9 cellular contexts compared by ENCODE assay signal in the genomic region with DNA sequence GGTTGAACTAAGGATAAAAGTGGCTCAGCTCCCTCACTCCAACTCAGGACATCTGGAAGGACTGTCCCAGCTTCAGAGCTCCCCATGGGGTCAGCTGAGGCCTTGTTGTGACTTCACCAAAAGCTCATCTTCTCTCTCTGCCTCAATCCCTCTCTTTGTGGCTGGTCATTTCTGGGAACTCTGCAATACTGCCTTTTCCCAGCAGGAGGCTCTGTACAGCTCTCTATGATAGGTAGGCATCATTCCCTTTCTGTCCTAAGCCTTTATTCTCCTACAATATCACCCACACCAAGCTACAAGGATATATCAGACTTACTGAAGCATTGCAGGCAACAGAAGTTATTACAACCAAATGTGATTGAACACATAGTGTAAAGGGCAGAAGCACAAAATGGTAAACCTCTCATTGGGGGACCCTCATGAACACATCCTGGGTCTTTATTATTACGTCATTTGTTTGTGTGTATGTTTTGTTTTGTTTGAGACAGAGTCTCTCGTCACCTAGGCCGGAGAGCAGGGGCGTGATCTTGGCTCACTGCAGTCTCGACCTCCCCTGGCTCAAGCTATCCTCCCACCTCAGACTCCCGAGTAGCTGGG. TPM values are rescaled to one million over a fixed set of nuclear protein-coding genes. Genes with fewer than 3 reads are reported as not detected.
DNase-seq lines count a peak whose midpoint lies in the region; ATAC-seq and TF ChIP-seq lines count a peak whose summit lies in the region.
"Had no signal": no experiment of that assay in that cellular context is flagged by ENCODE, and none has a peak within 500 bp of the region (broad histone marks: within the 10 kb centered on the region; RNA-seq: fewer than 3 reads in every experiment).

No MANE protein-coding gene starts in this region.

- H3K36me3 ChIP-seq in heart left ventricle (no peaks in the 10 kb centered on the region), Panc1 (ENCODE audit: control insufficient read depth, insufficient read depth, low read length) (no peaks in the 10 kb centered on the region), ovary (no peaks in the 10 kb centered on the region)

- CTCF ChIA-PET in Panc1 (lab: Charles Lee): interaction anchor here (1.2 kb wide), 1 partner anchor 294 kb away, joined by 4 read pairs; no protein-coding TSS in a partner anchor

- H3K9me3 ChIP-seq in heart left ventricle: no peaks in the 10 kb centered on the region
- H3K9me3 ChIP-seq in Panc1 (ENCODE audit: control insufficient read depth, insufficient read depth, low read depth, low read length): no peaks in the 10 kb centered on the region
- H3K9me3 ChIP-seq in ovary: no peaks in the 10 kb centered on the region

- H3K27me3 ChIP-seq in heart left ventricle: no peaks in the 10 kb centered on the region
- H3K27me3 ChIP-seq in Panc1 (ENCODE audit: control insufficient read depth, insufficient read depth, low read length): peaks cover 4% of the 10 kb centered on the region; the same call in 1 of the 2 replicates
- no peaks in the 10 kb centered on the region for H3K27me3 ChIP-seq in ovary

- peak in 2 of 5 donors; percentile 14 to 18 for DNase-seq in heart left ventricle
- no peak for DNase-seq in cardiac septum (ENCODE audit: low spot score)
- DNase-seq in Panc1 (ENCODE audit: low read depth, low spot score): peak; percentile 7
- peak; percentile 64 for DNase-seq in glutamatergic neuron
- DNase-seq in GM19240 (ENCODE audit: insufficient read length, low spot score): no peak
- DNase-seq in ovary: no peak
- no peak for DNase-seq in hypothalamus (lab: John Stamatoyannopoulos, UW)

- ATAC-seq in heart left ventricle: peak in 2 of 4 donors; percentile 36 to 56
- peak; percentile 57 for ATAC-seq in HG02610 (IDR thresholded peaks at IDR 0.05; ENCODE audit: unreplicated experiment)
- ATAC-seq in Panc1: peak; percentile 80; the same call in 1 of the 2 replicates

- H3K27ac ChIP-seq in heart left ventricle (no peak overlapping the region), Panc1 (ENCODE audit: low read length) (no peak overlapping the region), ovary (no peak overlapping the region)

- no peak overlapping the region for H3K27ac Mint-ChIP-seq in glutamatergic neuron (ENCODE audit: unreplicated experiment)

- TF ChIP-seq POLR2A in heart left ventricle (IDR thresholded peaks at IDR 0.05): no peak
- no peak for TF ChIP-seq POLR2A in ovary (IDR thresholded peaks at IDR 0.05)

- H3K36me3 Mint-ChIP-seq in glutamatergic neuron (ENCODE audit: unreplicated experiment): no peaks in the 10 kb centered on the region

- WGBS in heart left ventricle, 4 donors: 89 to 96% (median 92%) methylated on average over 6 of the region's 6 CpGs
- 84 to 88% (median 88%) methylated on average over 6 of the region's 6 CpGs for WGBS in ovary, 3 donors

- no peaks in the 10 kb centered on the region for H3K9me3 Mint-ChIP-seq in glutamatergic neuron (ENCODE audit: unreplicated experiment)
- H3K9me3 Mint-ChIP-seq: central memory CD8-positive, alpha-beta T cell had no signal

- no TSS peak for BruUV-seq in Panc1 (replicated peaks; lab: Mats Ljungman, UMichigan)

- intact Hi-C loops in heart left ventricle (cut with DNase I): loop anchor here in 6 of 10 donors (5.0 to 10.0 kb wide), 4 partner anchors 228 to 280 kb away; no protein-coding TSS in a partner anchor
- intact Hi-C loops in cardiac septum (cut with DNase I): no loop called here
- intact Hi-C loops in Panc1 (cut with micrococcal nuclease; ENCODE audit: unreplicated experiment): no loop called here
- intact Hi-C loops in ovary (cut with DNase I): no loop called here

- H3K4me1 Mint-ChIP-seq in glutamatergic neuron (ENCODE audit: low read depth, unreplicated experiment): no peaks in the 10 kb centered on the region
- H3K4me1 Mint-ChIP-seq: central memory CD8-positive, alpha-beta T cell had no signal

- H3K4me3 ChIP-seq in heart left ventricle (no peak overlapping the region), Panc1 (ENCODE audit: low read depth in 2 of 2, low read length in 2 of 2) (no peak overlapping the region), ovary (no peak overlapping the region)

- H3K27me3 Mint-ChIP-seq in glutamatergic neuron (ENCODE audit: unreplicated experiment): no peaks in the 10 kb centered on the region
- H3K27me3 Mint-ChIP-seq: central memory CD8-positive, alpha-beta T cell had no signal

- POLR2A ChIA-PET in Panc1 (lab: Charles Lee): interaction anchor here (0.6 kb wide), 1 partner anchor 204 kb away, joined by 4 read pairs; no protein-coding TSS in a partner anchor

- no peak overlapping the region for H3K4me3 Mint-ChIP-seq in glutamatergic neuron (ENCODE audit: unreplicated experiment)
- H3K4me3 Mint-ChIP-seq: central memory CD8-positive, alpha-beta T cell had no signal

- in situ Hi-C loops in Panc1 (cut with HindIII; ENCODE audit: low pct_unique_long_range_greater_than_20kb, low sequenced_read_pairs): no loop called here

- H3K4me1 ChIP-seq in heart left ventricle (no peaks in the 10 kb centered on the region), Panc1 (ENCODE audit: control insufficient read depth, insufficient read depth, low read length) (no peaks in the 10 kb centered on the region), ovary (ENCODE audit: insufficient read depth) (no peaks in the 10 kb centered on the region)

- TF ChIP-seq EP300 in ovary (IDR thresholded peaks at IDR 0.05): no peak

- TF ChIP-seq CTCF in heart left ventricle (IDR thresholded peaks at IDR 0.05): peak; percentile 30 to 67 (median 58)
- peak; percentile 73 for TF ChIP-seq CTCF in Panc1 (IDR thresholded peaks at IDR 0.05)
- peak; percentile 71 for TF ChIP-seq CTCF in glutamatergic neuron (IDR thresholded peaks at IDR 0.05; ENCODE audit: partially characterized antibody, unreplicated experiment)
- TF ChIP-seq CTCF in ovary (IDR thresholded peaks at IDR 0.05): no peak

RNA-seq across cellular contexts. Expression of a gene that starts 36.7 kb away (rescaled TPM):
- total RNA-seq in heart left ventricle (not detected), cardiac septum (not detected), Panc1 (2021; ENCODE audit: unreplicated experiment) (not detected), glutamatergic neuron (ENCODE audit: unreplicated experiment) (not detected), ovary (not detected)
- polyA plus RNA-seq in heart left ventricle (not detected), ovary (not detected)
- not detected for polyA plus RNA-seq in Panc1 (2012; ENCODE audit: insufficient read length)

Comparison
In these comparisons a context has a peak if more than half of its experiments do, and no peak if none do; other contexts are left out.
1. intact Hi-C loops: an anchor here in heart left ventricle (5.0 to 10.0 kb wide); none called in cardiac septum, Panc1 and ovary.
2. DNase-seq: peak in Panc1 (single experiment) and glutamatergic neuron (single experiment); none in cardiac septum (single experiment), GM19240 (single experiment), ovary (0 of 5) and hypothalamus (0 of 51).
3. CTCF ChIP-seq: peak in heart left ventricle (12 of 12), Panc1 (single experiment) and glutamatergic neuron (single experiment); none in ovary (0 of 3).